ENCODE assay signal across 1 cellular context in genomic region chrX:128929281-128930057, GRCh38.
TF ChIP-seq lines count a peak whose summit lies in the region.

No MANE protein-coding gene starts in this region.

TF ChIP-seq in HepG2, 621 proteins besides CTCF, POLR2A, EP300 and RAD21 (continued from another document and continues in another):
- TF ChIP-seq THRA (CRISPR knock-in tag; IDR thresholded peaks at IDR 0.05; ENCODE audit: borderline replicate concordance): peak; percentile 48; the same call in 1 of the 2 replicates
- TF ChIP-seq REST (IDR thresholded peaks at IDR 0.05; ENCODE audit: borderline replicate concordance in 1 of 2, low read depth in 1 of 2, low read length in 2 of 2): no peak
- TF ChIP-seq PAXIP1 (CRISPR knock-in tag; conservative IDR thresholded peaks at IDR 0.05): peak; percentile 47
- peak; percentile 64 for TF ChIP-seq ISL2 (CRISPR knock-in tag; IDR thresholded peaks at IDR 0.05)
- TF ChIP-seq TFE3 (CRISPR knock-in tag; IDR thresholded peaks at IDR 0.05): 0 out of 2 replicates have a peak, but pooled peaks have one; percentile 29
- no peak for TF ChIP-seq ZNF691 (CRISPR knock-in tag; IDR thresholded peaks at IDR 0.05; ENCODE audit: borderline replicate concordance, low read depth)
- TF ChIP-seq ZNF570 (CRISPR knock-in tag; IDR thresholded peaks at IDR 0.05; ENCODE audit: borderline replicate concordance): no peak
- TF ChIP-seq CEBPB (IDR thresholded peaks at IDR 0.05; ENCODE audit: borderline replicate concordance, low read depth, low read length): peak; percentile 80
- peak; percentile 83 for TF ChIP-seq SIX4 (CRISPR knock-in tag; IDR thresholded peaks at IDR 0.05)
- no peak for TF ChIP-seq MBD4 (IDR thresholded peaks at IDR 0.05; ENCODE audit: borderline replicate concordance, low read length)
- no peak for TF ChIP-seq HOXA5 (CRISPR knock-in tag; IDR thresholded peaks at IDR 0.05)
- TF ChIP-seq GATAD2A (CRISPR knock-in tag; IDR thresholded peaks at IDR 0.05): peak; percentile 52
- TF ChIP-seq ZNF839 (CRISPR knock-in tag; IDR thresholded peaks at IDR 0.05; ENCODE audit: borderline replicate concordance): no peak
- TF ChIP-seq ZNF770 (CRISPR knock-in tag; IDR thresholded peaks at IDR 0.05): no peak
- no peak for TF ChIP-seq MTA3 (CRISPR knock-in tag; IDR thresholded peaks at IDR 0.05)
- peak; percentile 41; the same call in 1 of the 2 replicates for TF ChIP-seq FOXP4 (CRISPR knock-in tag; IDR thresholded peaks at IDR 0.05)
- no peak for TF ChIP-seq YEATS2 (CRISPR knock-in tag; IDR thresholded peaks at IDR 0.05; ENCODE audit: borderline replicate concordance)
- TF ChIP-seq ZNF547 (CRISPR knock-in tag; IDR thresholded peaks at IDR 0.05): no peak
- TF ChIP-seq TCF7 (IDR thresholded peaks at IDR 0.05; ENCODE audit: low read depth): 0 out of 2 replicates have a peak, but pooled peaks have one; percentile 36
- TF ChIP-seq ARID3A (IDR thresholded peaks at IDR 0.05; ENCODE audit: low read depth, low read length): peak; percentile 27; the same call in 1 of the 2 replicates
- no peak for TF ChIP-seq SMARCC2 (IDR thresholded peaks at IDR 0.05)
- no peak for TF ChIP-seq HNF1B (CRISPR knock-in tag; IDR thresholded peaks at IDR 0.05)
- no peak for TF ChIP-seq MLX (CRISPR knock-in tag; IDR thresholded peaks at IDR 0.05)
- TF ChIP-seq ZNF550 (CRISPR knock-in tag; IDR thresholded peaks at IDR 0.05; ENCODE audit: borderline replicate concordance): no peak
- no peak for TF ChIP-seq XBP1 (CRISPR knock-in tag; IDR thresholded peaks at IDR 0.05)
- no peak for TF ChIP-seq HNF1A (IDR thresholded peaks at IDR 0.05; ENCODE audit: low read depth)
- peak; percentile 26; the same call in 1 of the 2 replicates for TF ChIP-seq HNF1A (CRISPR knock-in tag; IDR thresholded peaks at IDR 0.05; ENCODE audit: borderline replicate concordance)
- peak; percentile 72 for TF ChIP-seq CEBPG (CRISPR knock-in tag; IDR thresholded peaks at IDR 0.05)
- peak; percentile 45 to 65; a peak in 3 of 4 replicates for TF ChIP-seq MAFK (conservative IDR thresholded peaks at IDR 0.05 in 1 of 2, IDR thresholded peaks at IDR 0.05 in 1 of 2; ENCODE audit: low read length in 2 of 2)
